12 cellular contexts compared by ENCODE assay signal in the genomic region with DNA sequence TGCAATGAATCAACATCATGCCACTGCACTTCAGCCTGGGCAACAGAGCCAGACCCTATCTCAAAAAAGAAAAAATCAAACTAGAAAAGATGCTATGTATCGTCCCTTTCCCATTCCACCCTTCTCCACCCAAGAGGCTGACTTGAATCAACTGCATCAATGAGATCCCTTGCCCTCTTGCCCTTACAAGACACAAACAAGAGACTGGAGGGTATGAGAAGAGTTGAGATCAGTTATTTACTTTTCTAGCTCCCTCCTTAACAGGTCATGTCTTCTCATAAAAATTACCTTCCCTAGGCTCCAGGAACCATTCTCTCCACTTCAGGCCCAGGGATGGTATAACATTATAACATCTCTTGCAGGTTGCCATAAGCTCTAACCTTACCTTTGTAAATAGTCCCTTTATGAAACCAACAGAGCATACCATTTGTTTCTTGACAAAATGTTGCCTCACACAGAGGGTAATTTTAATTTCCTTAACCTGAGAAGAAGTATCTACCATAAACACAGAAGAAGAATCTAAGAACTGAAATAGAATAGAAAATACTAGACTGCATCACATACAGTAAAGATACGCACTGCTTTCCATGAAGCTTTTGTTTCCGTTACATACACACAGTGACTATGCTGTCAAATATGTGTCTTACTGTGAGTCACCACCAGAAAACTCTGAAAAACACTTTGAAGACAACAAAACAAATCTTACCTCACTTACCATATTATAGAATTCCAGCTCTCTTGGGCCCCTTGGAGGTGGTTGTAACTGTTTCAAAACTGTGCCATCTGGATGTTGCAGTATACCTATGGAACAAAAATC. TPM values are rescaled to one million over a fixed set of nuclear protein-coding genes. Genes with fewer than 3 reads are reported as not detected.
DNase-seq lines count a peak whose midpoint lies in the region; ATAC-seq and TF ChIP-seq lines count a peak whose summit lies in the region.
"Had no signal": no experiment of that assay in that cellular context is flagged by ENCODE, and none has a peak within 500 bp of the region (broad histone marks: within the 10 kb centered on the region; RNA-seq: fewer than 3 reads in every experiment).

No MANE protein-coding gene starts in this region.

- H3K36me3 Mint-ChIP-seq in MCF 10A (ENCODE audit: insufficient read depth, unreplicated experiment), result peaks cover 44% of the 10 kb centered on the region
- peaks cover 18% of the 10 kb centered on the region for H3K36me3 Mint-ChIP-seq in effector memory CD8-positive, alpha-beta T cell (ENCODE audit: insufficient read depth)

- H3K36me3 ChIP-seq in breast epithelium, result no peaks in the 10 kb centered on the region
- peaks cover 0 to 12% (median 0%) of the 10 kb centered on the region in 4 donors for H3K36me3 ChIP-seq in sigmoid colon
- H3K36me3 ChIP-seq: SJCRH30 had no signal

- ATAC-seq in HG03159 (IDR thresholded peaks at IDR 0.05; ENCODE audit: unreplicated experiment), result no peak
- ATAC-seq in effector memory CD8-positive, alpha-beta T cell (replicated peaks), result no peak
- ATAC-seq: CD8-positive, alpha-beta T cell had no signal

- H3K4me1 ChIP-seq in breast epithelium (no peaks in the 10 kb centered on the region), sigmoid colon (peaks cover 0 to 4% (median 0%) of the 10 kb centered on the region in 4 donors)
- H3K4me1 ChIP-seq: SJCRH30 had no signal

- no peak for TF ChIP-seq POLR2A in breast epithelium (IDR thresholded peaks at IDR 0.05)
- TF ChIP-seq POLR2A in sigmoid colon (IDR thresholded peaks at IDR 0.05), result no peak

- peak overlapping the region; percentile 82 for H3K27ac Mint-ChIP-seq in MCF 10A (ENCODE audit: low read depth, unreplicated experiment)
- H3K27ac Mint-ChIP-seq in effector memory CD8-positive, alpha-beta T cell, result no peak overlapping the region
- H3K27ac Mint-ChIP-seq: CD8-positive, alpha-beta T cell had no signal

- H3K27me3 ChIP-seq in breast epithelium (no peaks in the 10 kb centered on the region), sigmoid colon (no peaks in the 10 kb centered on the region)
- H3K27me3 ChIP-seq: SJCRH30 had no signal

- TSS peak; percentile 25 for BruUV-seq in MCF 10A (replicated peaks; lab: Mats Ljungman, UMichigan)

- no peak overlapping the region for H3K27ac ChIP-seq in breast epithelium
- no peak overlapping the region for H3K27ac ChIP-seq in sigmoid colon
- H3K27ac ChIP-seq: SJCRH30 had no signal

- CTCF ChIA-PET in MCF 10A (lab: Yijun Ruan, JAX), result interaction anchor here (1.9 kb wide), 1 partner anchor 54 kb away, joined by 10 read pairs; no protein-coding TSS in a partner anchor

- WGBS in sigmoid colon, 2 donors, result 90 to 94% methylated on average over 3 of the region's 3 CpGs

- H3K9me3 Mint-ChIP-seq in MCF 10A (ENCODE audit: unreplicated experiment), result no peaks in the 10 kb centered on the region
- peaks cover 0 to 2% of the 10 kb centered on the region in 2 donors for H3K9me3 Mint-ChIP-seq in effector memory CD8-positive, alpha-beta T cell
- H3K9me3 Mint-ChIP-seq: CD8-positive, alpha-beta T cell had no signal

- H3K4me3 Mint-ChIP-seq in MCF 10A (ENCODE audit: unreplicated experiment), result peak overlapping the region; percentile 22
- no peak overlapping the region for H3K4me3 Mint-ChIP-seq in effector memory CD8-positive, alpha-beta T cell
- H3K4me3 Mint-ChIP-seq: CD8-positive, alpha-beta T cell had no signal

- no peaks in the 10 kb centered on the region for H3K27me3 Mint-ChIP-seq in MCF 10A (ENCODE audit: insufficient read depth, unreplicated experiment)
- no peaks in the 10 kb centered on the region for H3K27me3 Mint-ChIP-seq in effector memory CD8-positive, alpha-beta T cell

- H3K4me1 Mint-ChIP-seq in MCF 10A (ENCODE audit: insufficient read depth, unreplicated experiment), result peaks cover 30% of the 10 kb centered on the region
- H3K4me1 Mint-ChIP-seq in effector memory CD8-positive, alpha-beta T cell (ENCODE audit: low read depth in 2 of 2), result peaks cover 25 to 35% of the 10 kb centered on the region in 2 donors

- DNase-seq in MCF 10A (ENCODE audit: unreplicated experiment), result peak; percentile 78
- DNase-seq in breast epithelium (ENCODE audit: low spot score in 2 of 2), result no peak
- DNase-seq in SW 1271 (lab: John Stamatoyannopoulos, UW), result peak; percentile 71 to 90
- DNase-seq in fibroblast of the conjunctiva (ENCODE audit: low read depth), result peak; percentile 70
- no peak for DNase-seq in SIG-M5 treated with dmso at 0.1 percent for 504 hours (lab: John Stamatoyannopoulos, UW; ENCODE audit: unreplicated experiment)
- no peak for DNase-seq in sigmoid colon
- DNase-seq in effector memory CD8-positive, alpha-beta T cell, result no peak
- DNase-seq: CD8-positive, alpha-beta T cell; NCI-H2081 treated with DMSO at 0.1 percent for 48 hours; SJCRH30; stimulated activated CD4-positive, alpha-beta T cell treated with anti-CD3 and anti-CD28 coated beads, Interleukin-15, amount 100 ng/mL, for 24 hours had no signal

- TF ChIP-seq EP300 in sigmoid colon (IDR thresholded peaks at IDR 0.05), result no peak

- POLR2A ChIA-PET in MCF 10A (lab: Yijun Ruan, JAX), result interaction anchor here (0.7 to 2.5 kb wide), 11 partner anchors 8 to 220 kb away, joined by 3 to 17 read pairs (median 4); a partner anchor contains a TSS

- no peaks in the 10 kb centered on the region for H3K9me3 ChIP-seq in breast epithelium
- H3K9me3 ChIP-seq in sigmoid colon, result no peaks in the 10 kb centered on the region
- H3K9me3 ChIP-seq: SJCRH30 had no signal

- H3K4me3 ChIP-seq in breast epithelium (no peak overlapping the region), sigmoid colon (no peak overlapping the region)
- H3K4me3 ChIP-seq: SJCRH30 had no signal

- intact Hi-C loops in MCF 10A (cut with micrococcal nuclease), result loop anchor here (1.0 kb wide), 1 partner anchor 60 kb away; no protein-coding TSS in a partner anchor
- intact Hi-C loops in breast epithelium (cut with DNase I; ENCODE audit: low total_unique reads), result no loop called here
- intact Hi-C loops in sigmoid colon (cut with DNase I), result no loop called here

- no peak for TF ChIP-seq CTCF in MCF 10A (IDR thresholded peaks at IDR 0.05; ENCODE audit: unreplicated experiment)
- no peak for TF ChIP-seq CTCF in breast epithelium (IDR thresholded peaks at IDR 0.05)
- no peak for TF ChIP-seq CTCF in sigmoid colon (IDR thresholded peaks at IDR 0.05)

RNA-seq across cellular contexts. Expression of a gene that starts 30.5 kb away (rescaled TPM):
- total RNA-seq in MCF 10A (2022) (5.2 TPM in 2 replicates), breast epithelium (10 to 100 TPM in 1 of 3 donors, 1 to 10 TPM in 2; 7.5 to 13.5 (median 7.9) TPM), sigmoid colon (1 to 10 TPM; 4.6 to 5.6 (median 5.2) TPM)
- 1 to 10 TPM; 5.5 to 9.0 (median 6.6) TPM for polyA plus RNA-seq in sigmoid colon

RNA-seq across cellular contexts. Expression of a gene that starts 31.7 kb away (rescaled TPM):
- 51.8 and 58.0 TPM in 2 replicates for total RNA-seq in MCF 10A (2022)
- total RNA-seq in breast epithelium, result 10 to 100 TPM in 2 of 3 donors, 1 to 10 TPM in 1; 9.9 to 27.2 (median 13.2) TPM
- total RNA-seq in sigmoid colon, result 10 to 100 TPM; 22.1 to 34.9 (median 25.9) TPM
- polyA plus RNA-seq in sigmoid colon, result 10 to 100 TPM; 31.2 to 56.6 (median 41.9) TPM

Comparison
In these comparisons a context has a peak if more than half of its experiments do, and no peak if none do; other contexts are left out.
1. DNase-seq: peak in MCF 10A (single experiment), SW 1271 (2 of 2) and fibroblast of the conjunctiva (single experiment); none in breast epithelium (0 of 2), SIG-M5 treated with dmso at 0.1 percent for 504 hours (single experiment), sigmoid colon (single experiment) and effector memory CD8-positive, alpha-beta T cell (0 of 3).